Comparison of ENCODE assay signal across 9 cellular contexts in the genomic region with DNA sequence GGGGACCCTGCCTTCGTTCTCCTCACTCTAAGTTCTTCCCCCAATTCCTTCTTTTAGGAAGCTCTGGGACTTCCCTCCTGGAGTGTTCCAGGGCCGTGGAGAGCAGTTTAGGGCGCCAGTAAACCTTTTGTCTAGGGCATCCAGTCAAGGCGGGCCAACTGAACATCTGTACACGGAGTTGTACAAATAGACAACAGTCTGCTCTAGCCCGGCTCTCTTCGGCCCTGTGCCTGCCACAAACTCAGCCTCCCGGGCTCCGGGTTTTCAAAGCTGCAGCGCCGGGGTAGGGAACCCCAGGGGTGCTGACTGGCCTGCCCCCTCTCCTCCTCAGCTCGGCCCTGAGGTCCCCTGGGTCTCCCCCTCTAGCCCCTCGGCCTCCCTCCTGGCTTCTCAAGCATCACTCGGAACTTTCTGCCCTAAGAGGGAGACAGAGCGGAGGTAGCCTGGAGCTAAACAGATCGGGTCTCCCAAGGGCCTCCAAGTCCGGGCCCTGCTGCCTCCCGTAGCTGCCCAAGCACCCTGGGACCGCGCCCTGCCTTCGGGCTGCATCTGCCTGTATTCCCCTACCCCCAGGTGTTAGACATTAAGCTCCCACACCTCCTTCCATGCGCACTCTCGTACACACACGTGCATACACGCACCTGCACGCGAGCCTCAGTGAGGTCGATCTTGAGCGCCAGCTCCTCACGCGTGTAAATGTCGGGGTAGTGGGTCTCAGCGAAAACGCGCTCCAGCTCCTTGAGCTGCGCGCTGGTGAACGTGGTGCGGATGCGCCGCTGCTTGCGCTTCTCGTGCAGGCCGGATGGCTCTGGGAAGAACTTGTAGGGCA. TPM values are rescaled to one million over a fixed set of nuclear protein-coding genes. Genes with fewer than 3 reads are reported as not detected.
A peak's percentile ranks its signal among the peaks of the same experiment; 100 is the strongest.
DNase-seq lines count a peak whose midpoint lies in the region; ATAC-seq and TF ChIP-seq lines count a peak whose summit lies in the region.
"Had no signal": no experiment of that assay in that cellular context is flagged by ENCODE, and none has a peak within 500 bp of the region (broad histone marks: within the 10 kb centered on the region; RNA-seq: fewer than 3 reads in every experiment).

No MANE protein-coding gene starts in this region.

- H3F3A ChIP-seq in PC-3 (ENCODE audit: low read length, unreplicated experiment) = peaks cover 8% of the 10 kb centered on the region

- H3K4me2 ChIP-seq in PC-3 (ENCODE audit: low read length) = peak overlapping the region; percentile 71

- no peak for TF ChIP-seq EP300 in gastroesophageal sphincter (IDR thresholded peaks at IDR 0.05)

- no peaks in the 10 kb centered on the region for H3K79me2 ChIP-seq in PC-3 (ENCODE audit: low read length)

- ATAC-seq in PC-3 (peak; percentile 4; the same call in 1 of the 2 replicates), gastroesophageal sphincter (no peak), psoas muscle (peak in 3 of 4 donors; percentile 5 to 7 (median 5)), HG02759 (IDR thresholded peaks at IDR 0.05; ENCODE audit: unreplicated experiment) (no peak), GM21529 (IDR thresholded peaks at IDR 0.05; ENCODE audit: unreplicated experiment) (no peak)

- no peak for TF ChIP-seq POLR2A in gastroesophageal sphincter (IDR thresholded peaks at IDR 0.05)

- DNase-seq in DMS53 (lab: John Stamatoyannopoulos, UW) (peak; percentile 83), PC-3 (no peak), psoas muscle (no peak)
- no peak for DNase-seq in activated effector memory CD4-positive, alpha-beta T cell treated with Interleukin-2 at 50 U/mL for 16 hours
- DNase-seq in stimulated activated CD4-positive, alpha-beta T cell treated with anti-CD3 and anti-CD28 coated beads, Interleukin-2, amount 100 ng/mL, for 24 hours = no peak

- H3K27me3 ChIP-seq in PC-3 (ENCODE audit: low read length) (peaks cover 11% of the 10 kb centered on the region), gastroesophageal sphincter (peaks cover 56% of the 10 kb centered on the region), psoas muscle (ENCODE audit: insufficient read depth in 3 of 3, low read length in 2 of 3) (peaks cover 0 to 42% (median 16%) of the 10 kb centered on the region in 3 donors)

- BruUV-seq in PC-3 (replicated peaks; lab: Mats Ljungman, UMichigan) = no TSS peak

- H3K4me1 ChIP-seq in PC-3 (ENCODE audit: insufficient read depth, low read length) = peaks cover 9% of the 10 kb centered on the region
- H3K4me1 ChIP-seq in gastroesophageal sphincter = peaks cover 0 to 72% (median 44%) of the 10 kb centered on the region in 3 donors
- H3K4me1 ChIP-seq in psoas muscle = peaks cover 10% of the 10 kb centered on the region

- TF ChIP-seq CTCF in PC-3 (conservative IDR thresholded peaks at IDR 0.05; ENCODE audit: low read depth, low read length) (no peak), gastroesophageal sphincter (IDR thresholded peaks at IDR 0.05) (no peak), psoas muscle (IDR thresholded peaks at IDR 0.05) (no peak)

- H3K27ac ChIP-seq in PC-3 (ENCODE audit: low read length) (no peak overlapping the region), gastroesophageal sphincter (peak overlapping the region in 3 of 4 donors; percentile 80 to 89 (median 86)), psoas muscle (no peak overlapping the region)

- H3K36me3 ChIP-seq in PC-3 (ENCODE audit: low read depth, low read length) (peaks cover 5% of the 10 kb centered on the region), gastroesophageal sphincter (peaks cover 0 to 27% of the 10 kb centered on the region in 2 donors), psoas muscle (ENCODE audit: insufficient read depth in 1 of 2, low read depth in 1 of 2) (peaks cover 0 to 29% of the 10 kb centered on the region in 2 donors)

- H3K4me3 ChIP-seq in PC-3 (ENCODE audit: low read length) (no peak overlapping the region; the same call in 1 of the 2 replicates), gastroesophageal sphincter (peak overlapping the region in 1 of 2 donors; percentile 54), psoas muscle (peak overlapping the region; percentile 60)
- H3K4me3 ChIP-seq: HAP-1 had no signal

- H2AFZ ChIP-seq in PC-3 (ENCODE audit: low read length) = peak overlapping the region; percentile 74

- H3K9ac ChIP-seq in PC-3 (ENCODE audit: low read length) = no peak overlapping the region

- CTCF ChIA-PET in PC-3 (lab: Charles Lee) = no interaction called here

- H3K9me3 ChIP-seq in PC-3 (ENCODE audit: low read length) (no peaks in the 10 kb centered on the region), gastroesophageal sphincter (no peaks in the 10 kb centered on the region), psoas muscle (no peaks in the 10 kb centered on the region)
- H3K9me3 ChIP-seq: HAP-1 had no signal

- intact Hi-C loops in PC-3 (cut with micrococcal nuclease) = no loop called here
- intact Hi-C loops in psoas muscle (cut with DNase I) = no loop called here

- H3K9me2 ChIP-seq in PC-3 (replicated peaks; ENCODE audit: low read length) = no peaks in the 10 kb centered on the region

- no peaks in the 10 kb centered on the region for H4K20me1 ChIP-seq in PC-3 (ENCODE audit: low read length)

- 26 to 56% methylated on average over 10 to 14 of the region's 44 CpGs for WGBS in gastroesophageal sphincter (ENCODE audit: low coverage in 1 of 2), 2 donors
- 26 to 31% (median 27%) methylated on average over 43 to 44 of the region's 44 CpGs for WGBS in psoas muscle, 3 donors

- POLR2A ChIA-PET in PC-3 (lab: Charles Lee; ENCODE audit: unreplicated experiment) = no interaction called here

RNA-seq across cellular contexts. Expression of a gene that starts 3.3 kb away (rescaled TPM):
- not detected in 2 replicates for total RNA-seq in PC-3 (2014; rRNA removed)
- total RNA-seq in gastroesophageal sphincter = 1 to 10 TPM in 1 of 4 donors, under 1 TPM in 2, not detected in 1; 0.37 to 3.2 (median 0.89) TPM
- total RNA-seq in psoas muscle = not detected
- under 1 TPM in 1 of 3 donors, not detected in 2; 0.07 TPM for polyA plus RNA-seq in psoas muscle

RNA-seq across cellular contexts. Expression of a gene that starts 16.1 kb away (rescaled TPM):
- total RNA-seq in PC-3 (2014; rRNA removed) = 100 and 121 TPM in 2 replicates
- total RNA-seq in gastroesophageal sphincter = 100 to 1,000 TPM in 2 of 4 donors, 10 to 100 TPM in 2; 65.8 to 134 (median 92.4) TPM
- 100 to 1,000 TPM in 3 of 4 donors, 10 to 100 TPM in 1; 90.7 to 125 (median 121) TPM for total RNA-seq in psoas muscle
- 10 to 100 TPM; 35.2 to 84.9 (median 60.1) TPM for polyA plus RNA-seq in psoas muscle

RNA-seq across cellular contexts. Expression of a gene that starts 24.1 kb away (rescaled TPM):
- not detected in 2 replicates for total RNA-seq in PC-3 (2014; rRNA removed)
- total RNA-seq in gastroesophageal sphincter = 10 to 100 TPM in 3 of 4 donors, 1 to 10 TPM in 1; 7.3 to 70.3 (median 33.9) TPM
- total RNA-seq in psoas muscle = 10 to 100 TPM in 2 of 4 donors, 1 to 10 TPM in 2; 5.3 to 14.2 (median 9.4) TPM
- 1 to 10 TPM; 2.9 to 4.5 (median 4.5) TPM for polyA plus RNA-seq in psoas muscle

RNA-seq across cellular contexts. Expression of a gene that starts 48.7 kb away (rescaled TPM):
- total RNA-seq in PC-3 (2014; rRNA removed) (0.36 TPM in 1 of 2 replicates, not detected in the other), gastroesophageal sphincter (10 to 100 TPM in 1 of 4 donors, under 1 TPM in 1, not detected in 2; 0.81 to 23.7 TPM), psoas muscle (under 1 TPM in 2 of 4 donors, not detected in 2; 0.22 to 0.36 TPM)
- not detected for polyA plus RNA-seq in psoas muscle

Comparison
In these comparisons a context has a peak if more than half of its experiments do, and no peak if none do; other contexts are left out.
1. ATAC-seq: peak in PC-3 (single experiment) and psoas muscle (3 of 4); none in gastroesophageal sphincter (single experiment), HG02759 (single experiment) and GM21529 (single experiment).
2. H3K27ac ChIP-seq: peak in gastroesophageal sphincter (3 of 4); none in PC-3 (single experiment) and psoas muscle (single experiment).